18 cellular contexts compared by ENCODE assay signal in genomic region chr19:7911509-7912143, GRCh38. TPM values are rescaled to one million over a fixed set of nuclear protein-coding genes. Genes with fewer than 3 reads are reported as not detected.
A peak's percentile ranks its signal among the peaks of the same experiment; 100 is the strongest.
DNase-seq lines count a peak whose midpoint lies in the region; ATAC-seq, FAIRE-seq and TF ChIP-seq lines count a peak whose summit lies in the region.
"Had no signal": no experiment of that assay in that cellular context is flagged by ENCODE, and none has a peak within 500 bp of the region (broad histone marks: within the 10 kb centered on the region; RNA-seq: fewer than 3 reads in every experiment).

No MANE protein-coding gene starts in this region.

- H3K4me2 ChIP-seq in BLaER1 treated with 17β-estradiol and CSF1 and Interleukin-3, amounts not matched to agents 10 nM and 100 nM: peak overlapping the region; percentile 48 to 99 (median 85)
- H3K4me2 ChIP-seq in K562 (ENCODE audit: insufficient read depth, low read length) (no peak overlapping the region), osteoblast (ENCODE audit: insufficient read depth, low read length) (no peak overlapping the region)

- no peaks in the 10 kb centered on the region for H3K9me3 ChIP-seq in BLaER1 treated with 17β-estradiol and CSF1 and Interleukin-3, amounts not matched to agents 10 nM and 100 nM (replicated peaks in 1 of 11)
- H3K9me3 ChIP-seq in K562 (replicated peaks; ENCODE audit: control insufficient read depth, insufficient read depth, low read depth, low read length) (no peaks in the 10 kb centered on the region), osteoblast (ENCODE audit: low read depth, low read length) (no peaks in the 10 kb centered on the region), HAP-1 (no peaks in the 10 kb centered on the region)
- H3K9me3 ChIP-seq: BE2C, Caco-2 had no signal

- ATAC-seq in K562: no peak
- no peak for ATAC-seq in left lobe of liver
- ATAC-seq in GM21825 (IDR thresholded peaks at IDR 0.05; ENCODE audit: unreplicated experiment): no peak

- H3K79me2 ChIP-seq in K562 (ENCODE audit: control insufficient read depth, insufficient read depth, low read length) (peaks cover 17% of the 10 kb centered on the region), osteoblast (ENCODE audit: insufficient read depth, low read length) (peaks cover 17% of the 10 kb centered on the region)

- peaks cover 38 to 49% (median 41%) of the 10 kb centered on the region in 11 experiments for H3K27me3 ChIP-seq in BLaER1 treated with 17β-estradiol and CSF1 and Interleukin-3, amounts not matched to agents 10 nM and 100 nM
- H3K27me3 ChIP-seq in K562 (ENCODE audit: control insufficient read depth in 2 of 2, insufficient read depth in 2 of 2, low read length in 2 of 2) (no peaks in the 10 kb centered on the region), osteoblast (ENCODE audit: insufficient read depth, low read length) (peaks cover 11% of the 10 kb centered on the region), HAP-1 (ENCODE audit: low read depth) (peaks cover 13% of the 10 kb centered on the region)

- TF ChIP-seq CTCF in K562 (IDR thresholded peaks at IDR 0.05 in 2 of 3, conservative IDR thresholded peaks at IDR 0.05 in 1 of 3; ENCODE audit: insufficient read depth in 2 of 3, low read depth in 1 of 3, low read length in 3 of 3) (no peak), osteoblast (IDR thresholded peaks at IDR 0.05; ENCODE audit: extremely low read depth, low read depth, low read length) (no peak)

- CTCF ChIA-PET in K562 (lab: Yijun Ruan, JAX; ENCODE audit: low intra/inter-chr PET ratio): no interaction called here

- H3K36me3 ChIP-seq in BLaER1 treated with 17β-estradiol and CSF1 and Interleukin-3, amounts not matched to agents 10 nM and 100 nM: peaks cover 27 to 63% (median 37%) of the 10 kb centered on the region in 11 experiments
- H3K36me3 ChIP-seq in K562 (ENCODE audit: control insufficient read depth, insufficient read depth, low read length) (peaks cover 44% of the 10 kb centered on the region; the same call in 1 of the 3 replicates), osteoblast (ENCODE audit: insufficient read depth, low read length) (peaks cover 14% of the 10 kb centered on the region), HAP-1 (replicated peaks) (peaks cover 18% of the 10 kb centered on the region)

- in situ Hi-C loops in K562 (cut with MboI): no loop called here
- in situ Hi-C loops in HAP-1 (cut with MboI; ENCODE audit: low sequenced_read_pairs): no loop called here

- peaks cover 39 to 90% (median 84%) of the 10 kb centered on the region in 10 experiments for H3K4me1 ChIP-seq in BLaER1 treated with 17β-estradiol and CSF1 and Interleukin-3, amounts not matched to agents 10 nM and 100 nM
- H3K4me1 ChIP-seq in K562 (replicated peaks in 1 of 2; ENCODE audit: control insufficient read depth in 2 of 2, insufficient read depth in 2 of 2, low read length in 2 of 2): peaks cover 0 to 81% of the 10 kb centered on the region in 2 experiments; a peak in 3 of 5 replicates
- H3K4me1 ChIP-seq in osteoblast (ENCODE audit: insufficient read depth, low read length): peaks cover 2% of the 10 kb centered on the region
- H3K4me1 ChIP-seq in HAP-1: no peaks in the 10 kb centered on the region
- H3K4me1 ChIP-seq: BE2C, Caco-2 had no signal

- H3K27ac ChIP-seq in BLaER1 treated with 17β-estradiol and CSF1 and Interleukin-3, amounts not matched to agents 10 nM and 100 nM: no peak overlapping the region
- H3K27ac ChIP-seq in K562 (ENCODE audit: extremely low read depth, low read depth, low read length) (no peak overlapping the region), osteoblast (ENCODE audit: low read depth, low read length) (no peak overlapping the region)

- peaks cover 81 to 100% (median 98%) of the 10 kb centered on the region in 11 experiments for H4K20me1 ChIP-seq in BLaER1 treated with 17β-estradiol and CSF1 and Interleukin-3, amounts not matched to agents 10 nM and 100 nM
- H4K20me1 ChIP-seq in K562 (replicated peaks; ENCODE audit: control insufficient read depth, insufficient read depth, low read length) (no peaks in the 10 kb centered on the region), osteoblast (ENCODE audit: insufficient read depth, low read length) (peaks cover 16% of the 10 kb centered on the region)

- WGBS in K562 (ENCODE audit: insufficient coverage, low coverage, missing lambda C conversion rate): 97% methylated on average over 11 of the region's 18 CpGs

- no peak overlapping the region for H2AFZ ChIP-seq in K562 (ENCODE audit: low read depth, low read length)
- no peak overlapping the region for H2AFZ ChIP-seq in osteoblast (ENCODE audit: low read length)

- DNase-seq in K562 (ENCODE audit: extremely low read depth in 1 of 4, low spot score in 3 of 4): no peak
- peak; percentile 51 for DNase-seq in left lobe of liver (ENCODE audit: low spot score)
- DNase-seq in osteoblast (ENCODE audit: insufficient read length, low spot score, missing footprints): peak; percentile 79
- DNase-seq in HAP-1 (ENCODE audit: low spot score in 2 of 2): no peak
- no peak for DNase-seq in SKM-1 (lab: John Stamatoyannopoulos, UW; ENCODE audit: unreplicated experiment)
- no peak for DNase-seq in hippocampal formation (lab: John Stamatoyannopoulos, UW)
- DNase-seq: BE2C; Caco-2; CD8-positive, alpha-beta memory T cell; DND-41; GDM1; GOT3; HCEC 1CT had no signal

- no TSS peak for BruUV-seq in K562 (replicated peaks; lab: Mats Ljungman, UMichigan)

- TF ChIP-seq POLR2A in K562 (conservative IDR thresholded peaks at IDR 0.05): no peak

- no peaks in the 10 kb centered on the region for H3K9me1 ChIP-seq in K562 (ENCODE audit: control insufficient read depth, insufficient read depth, low read length)

- POLR2A ChIA-PET in K562 (lab: Yijun Ruan, JAX): interaction anchor here (0.8 to 2.1 kb wide), 3 partner anchors 9 to 42 kb away, joined by 3 to 13 read pairs (median 7); partner anchors contain the start of gene SNAPC2

- no peak for TF ChIP-seq EP300 in K562 (IDR thresholded peaks at IDR 0.05; ENCODE audit: low read length)

- peak overlapping the region in 3 of 10 experiments; percentile 4 to 36 (median 24); a peak in 3 of 20 replicates for H3K4me3 ChIP-seq in BLaER1 treated with 17β-estradiol and CSF1 and Interleukin-3, amounts not matched to agents 10 nM and 100 nM
- no peak overlapping the region for H3K4me3 ChIP-seq in K562
- no peak overlapping the region for H3K4me3 ChIP-seq in osteoblast (ENCODE audit: insufficient read depth, low read length)
- H3K4me3 ChIP-seq in HAP-1: no peak overlapping the region

- peak overlapping the region in 5 of 11 experiments; percentile 2 to 60 (median 50); a peak in 8 of 22 replicates for H3K9ac ChIP-seq in BLaER1 treated with 17β-estradiol and CSF1 and Interleukin-3, amounts not matched to agents 10 nM and 100 nM
- H3K9ac ChIP-seq in K562 (ENCODE audit: insufficient read depth in 1 of 2, low read depth in 2 of 2, low read length in 2 of 2): no peak overlapping the region; a peak in 1 of 4 replicates

- no peak for TF ChIP-seq RAD21 in K562 (CRISPR knock-in tag; conservative IDR thresholded peaks at IDR 0.05 in 1 of 2, IDR thresholded peaks at IDR 0.05 in 1 of 2)

- FAIRE-seq in K562 (lab: Jason Lieb, UNC): no peak
- FAIRE-seq: A204.1, GM12892 had no signal

- intact Hi-C loops in K562 (cut with micrococcal nuclease): no loop called here

RNA-seq across cellular contexts. Expression of gene TGFBR3L, which starts 3.0 kb away (rescaled TPM):
- 0.69 TPM in 1 of 2 replicates, not detected in the other for total RNA-seq in K562 (2011; cell fraction: chromatin; rRNA removed; ENCODE audit: low replicate concordance)
- total RNA-seq in K562 (2011; cell fraction: nucleolus; rRNA removed): 0.33 TPM in 1 of 2 replicates, not detected in the other
- not detected in 2 replicates for total RNA-seq in K562 (2011; cell fraction: nucleoplasm; rRNA removed)
- total RNA-seq in K562 (2014; rRNA removed): not detected in 2 replicates
- total RNA-seq in K562 (2014; rRNA removed; fragmentation: Illumina TruSeq; extraction: Trizol): not detected in 2 replicates
- not detected in 2 replicates for total RNA-seq in K562 (2015; rRNA removed; fragmentation: Illumina TruSeq; extraction: Trizol)
- total RNA-seq in K562 (2021): 0.18 TPM in 1 of 2 replicates, not detected in the other
- polyA plus RNA-seq in K562 (2011; rRNA removed): 0.08 TPM in 1 of 2 replicates, not detected in the other
- polyA plus RNA-seq in K562 (2011; cell fraction: cytosol; rRNA removed): 0.09 TPM in 2 replicates
- 0.15 and 0.58 TPM in 2 replicates for polyA plus RNA-seq in K562 (2011; cell fraction: nucleus; rRNA removed)
- 0.26 and 0.28 TPM in 2 replicates for polyA plus RNA-seq in K562 (2012)
- not detected in 2 replicates for polyA plus RNA-seq in K562 (2014; fragmentation: Illumina TruSeq; extraction: Trizol)
- not detected for polyA plus RNA-seq in K562 (2014; fragmentation: Nextera tagmentation; extraction: Ambion mirVana)
- not detected in 2 replicates for polyA plus RNA-seq in K562 (2014; rRNA removed)
- not detected in 2 replicates for polyA minus RNA-seq in K562 (2011; rRNA and poly(A)+ RNA removed)
- polyA minus RNA-seq in K562 (2011; cell fraction: cytosol; rRNA and poly(A)+ RNA removed): not detected in 2 replicates
- not detected in 2 replicates for polyA minus RNA-seq in K562 (2011; cell fraction: nucleus; rRNA and poly(A)+ RNA removed)
- total RNA-seq in left lobe of liver: 3.4 TPM
- total RNA-seq in osteoblast: under 0.01 TPM in 1 of 2 replicates, not detected in the other
- polyA plus RNA-seq: IgD-negative memory B cell had no signal

RNA-seq across cellular contexts. Expression of gene MAP2K7, which starts 7.9 kb away (rescaled TPM):
- total RNA-seq in K562 (2011; cell fraction: chromatin; rRNA removed; ENCODE audit: low replicate concordance): 34.2 and 92.8 TPM in 2 replicates
- 57.2 and 57.4 TPM in 2 replicates for total RNA-seq in K562 (2011; cell fraction: nucleolus; rRNA removed)
- 41.1 and 52.7 TPM in 2 replicates for total RNA-seq in K562 (2011; cell fraction: nucleoplasm; rRNA removed)
- total RNA-seq in K562 (2014; rRNA removed): 19.4 and 23.9 TPM in 2 replicates
- total RNA-seq in K562 (2014; rRNA removed; fragmentation: Illumina TruSeq; extraction: Trizol): 3.1 and 4.1 TPM in 2 replicates
- 11.3 and 12.3 TPM in 2 replicates for total RNA-seq in K562 (2015; rRNA removed; fragmentation: Illumina TruSeq; extraction: Trizol)
- 43.8 and 45.8 TPM in 2 replicates for total RNA-seq in K562 (2021)
- polyA plus RNA-seq in K562 (2011; rRNA removed): 14.9 and 15.7 TPM in 2 replicates
- 16.0 and 27.0 TPM in 2 replicates for polyA plus RNA-seq in K562 (2011; cell fraction: cytosol; rRNA removed)
- 39.0 and 61.8 TPM in 2 replicates for polyA plus RNA-seq in K562 (2011; cell fraction: nucleus; rRNA removed)
- 29.3 and 31.2 TPM in 2 replicates for polyA plus RNA-seq in K562 (2012)
- polyA plus RNA-seq in K562 (2014; fragmentation: Illumina TruSeq; extraction: Trizol): 14.1 and 27.3 TPM in 2 replicates
- under 1 TPM; 0.51 to 0.99 TPM for polyA plus RNA-seq in K562 (2014; fragmentation: Nextera tagmentation; extraction: Ambion mirVana)
- 37.6 and 40.1 TPM in 2 replicates for polyA plus RNA-seq in K562 (2014; rRNA removed)
- polyA minus RNA-seq in K562 (2011; rRNA and poly(A)+ RNA removed): 4.7 and 7.6 TPM in 2 replicates
- polyA minus RNA-seq in K562 (2011; cell fraction: cytosol; rRNA and poly(A)+ RNA removed): 17.0 and 17.8 TPM in 2 replicates
- polyA minus RNA-seq in K562 (2011; cell fraction: nucleus; rRNA and poly(A)+ RNA removed): 14.3 and 15.6 TPM in 2 replicates
- total RNA-seq in left lobe of liver: 20.8 TPM
- 12.4 and 14.8 TPM in 2 replicates for total RNA-seq in osteoblast

RNA-seq across cellular contexts. Expression of gene SNAPC2, which starts 8.5 kb away (rescaled TPM):
- 4.4 and 13.6 TPM in 2 replicates for total RNA-seq in K562 (2011; cell fraction: chromatin; rRNA removed; ENCODE audit: low replicate concordance)
- total RNA-seq in K562 (2011; cell fraction: nucleolus; rRNA removed): 10.9 and 14.3 TPM in 2 replicates
- 9.5 and 10.0 TPM in 2 replicates for total RNA-seq in K562 (2011; cell fraction: nucleoplasm; rRNA removed)
- total RNA-seq in K562 (2014; rRNA removed): 30.3 and 42.7 TPM in 2 replicates
- total RNA-seq in K562 (2014; rRNA removed; fragmentation: Illumina TruSeq; extraction: Trizol): 4.1 and 4.2 TPM in 2 replicates
- 15.3 and 15.9 TPM in 2 replicates for total RNA-seq in K562 (2015; rRNA removed; fragmentation: Illumina TruSeq; extraction: Trizol)
- 37.1 and 45.1 TPM in 2 replicates for total RNA-seq in K562 (2021)
- 10.9 and 20.1 TPM in 2 replicates for polyA plus RNA-seq in K562 (2011; rRNA removed)
- 18.7 and 40.5 TPM in 2 replicates for polyA plus RNA-seq in K562 (2011; cell fraction: cytosol; rRNA removed)
- 18.7 and 32.8 TPM in 2 replicates for polyA plus RNA-seq in K562 (2011; cell fraction: nucleus; rRNA removed)
- 30.8 and 37.6 TPM in 2 replicates for polyA plus RNA-seq in K562 (2012)
- 18.2 and 39.9 TPM in 2 replicates for polyA plus RNA-seq in K562 (2014; fragmentation: Illumina TruSeq; extraction: Trizol)
- polyA plus RNA-seq in K562 (2014; fragmentation: Nextera tagmentation; extraction: Ambion mirVana): 1 to 10 TPM in 1 of 2 experiments, under 1 TPM in 1; 0.59 to 1.4 TPM
- polyA plus RNA-seq in K562 (2014; rRNA removed): 32.0 and 34.4 TPM in 2 replicates
- 4.3 and 4.8 TPM in 2 replicates for polyA minus RNA-seq in K562 (2011; rRNA and poly(A)+ RNA removed)
- 14.0 and 17.1 TPM in 2 replicates for polyA minus RNA-seq in K562 (2011; cell fraction: cytosol; rRNA and poly(A)+ RNA removed)
- 9.7 and 13.1 TPM in 2 replicates for polyA minus RNA-seq in K562 (2011; cell fraction: nucleus; rRNA and poly(A)+ RNA removed)
- total RNA-seq in left lobe of liver: 4.1 TPM
- total RNA-seq in osteoblast: 16.8 and 18.5 TPM in 2 replicates

RNA-seq across cellular contexts. Expression of gene CTXN1, which starts 14.3 kb away (rescaled TPM):
- 0.67 and 3.5 TPM in 2 replicates for total RNA-seq in K562 (2011; cell fraction: chromatin; rRNA removed; ENCODE audit: low replicate concordance)
- total RNA-seq in K562 (2011; cell fraction: nucleolus; rRNA removed): 6.2 and 8.0 TPM in 2 replicates
- 2.6 and 3.4 TPM in 2 replicates for total RNA-seq in K562 (2011; cell fraction: nucleoplasm; rRNA removed)
- total RNA-seq in K562 (2014; rRNA removed): 7.4 and 10.9 TPM in 2 replicates
- total RNA-seq in K562 (2014; rRNA removed; fragmentation: Illumina TruSeq; extraction: Trizol): 0.15 and 0.19 TPM in 2 replicates
- total RNA-seq in K562 (2015; rRNA removed; fragmentation: Illumina TruSeq; extraction: Trizol): 1.8 and 2.3 TPM in 2 replicates
- total RNA-seq in K562 (2021): 37.4 and 38.9 TPM in 2 replicates
- 1.3 and 1.4 TPM in 2 replicates for polyA plus RNA-seq in K562 (2011; rRNA removed)
- 6.3 and 53.8 TPM in 2 replicates for polyA plus RNA-seq in K562 (2011; cell fraction: cytosol; rRNA removed)
- 3.6 and 12.2 TPM in 2 replicates for polyA plus RNA-seq in K562 (2011; cell fraction: nucleus; rRNA removed)
- 4.8 and 15.6 TPM in 2 replicates for polyA plus RNA-seq in K562 (2012)
- polyA plus RNA-seq in K562 (2014; fragmentation: Illumina TruSeq; extraction: Trizol): 1.5 and 4.9 TPM in 2 replicates
- polyA plus RNA-seq in K562 (2014; fragmentation: Nextera tagmentation; extraction: Ambion mirVana): not detected
- 9.2 and 14.5 TPM in 2 replicates for polyA plus RNA-seq in K562 (2014; rRNA removed)
- polyA minus RNA-seq in K562 (2011; rRNA and poly(A)+ RNA removed): 0.14 TPM in 1 of 2 replicates, not detected in the other
- 15.8 and 19.9 TPM in 2 replicates for polyA minus RNA-seq in K562 (2011; cell fraction: cytosol; rRNA and poly(A)+ RNA removed)
- polyA minus RNA-seq in K562 (2011; cell fraction: nucleus; rRNA and poly(A)+ RNA removed): 2.3 and 2.7 TPM in 2 replicates
- total RNA-seq in left lobe of liver: not detected
- total RNA-seq in osteoblast: 1.5 and 2.5 TPM in 2 replicates
- polyA plus RNA-seq: CD8-positive, alpha-beta memory T cell; IgD-negative memory B cell had no signal

RNA-seq across cellular contexts. Expression of gene LRRC8E, which starts 23.3 kb away (rescaled TPM):
- total RNA-seq in K562 (2011; cell fraction: chromatin; rRNA removed; ENCODE audit: low replicate concordance): 12.2 and 21.7 TPM in 2 replicates
- 17.6 and 21.2 TPM in 2 replicates for total RNA-seq in K562 (2011; cell fraction: nucleolus; rRNA removed)
- total RNA-seq in K562 (2011; cell fraction: nucleoplasm; rRNA removed): 11.2 and 13.3 TPM in 2 replicates
- total RNA-seq in K562 (2014; rRNA removed) (4.8 TPM in 2 replicates), K562 (2014; rRNA removed; fragmentation: Illumina TruSeq; extraction: Trizol) (1.4 and 3.2 TPM in 2 replicates), K562 (2015; rRNA removed; fragmentation: Illumina TruSeq; extraction: Trizol) (2.6 and 3.1 TPM in 2 replicates), K562 (2021) (5.7 and 7.1 TPM in 2 replicates), left lobe of liver (4.3 TPM), osteoblast (10.5 and 17.4 TPM in 2 replicates)
- polyA plus RNA-seq in K562 (2011; rRNA removed) (5.3 and 6.2 TPM in 2 replicates), K562 (2014; fragmentation: Illumina TruSeq; extraction: Trizol) (3.5 and 4.9 TPM in 2 replicates), K562 (2014; fragmentation: Nextera tagmentation; extraction: Ambion mirVana) (under 1 TPM in 1 of 2 experiments, not detected in 1; 0.08 TPM), K562 (2014; rRNA removed) (1.7 and 3.5 TPM in 2 replicates)
- 4.5 and 8.1 TPM in 2 replicates for polyA plus RNA-seq in K562 (2011; cell fraction: cytosol; rRNA removed)
- polyA plus RNA-seq in K562 (2011; cell fraction: nucleus; rRNA removed): 4.7 and 5.5 TPM in 2 replicates
- 3.0 and 3.6 TPM in 2 replicates for polyA plus RNA-seq in K562 (2012)
- polyA minus RNA-seq in K562 (2011; rRNA and poly(A)+ RNA removed): 4.9 and 6.5 TPM in 2 replicates
- polyA minus RNA-seq in K562 (2011; cell fraction: cytosol; rRNA and poly(A)+ RNA removed): 5.1 and 6.6 TPM in 2 replicates
- polyA minus RNA-seq in K562 (2011; cell fraction: nucleus; rRNA and poly(A)+ RNA removed): 2.3 and 3.1 TPM in 2 replicates
- total RNA-seq: CD8-positive, alpha-beta memory T cell had no signal
- polyA plus RNA-seq: CD8-positive, alpha-beta memory T cell; IgD-negative memory B cell had no signal

Comparison
In these comparisons a context has a peak if more than half of its experiments do, and no peak if none do; other contexts are left out.
1. H3K4me2 ChIP-seq: peak in BLaER1 treated with 17β-estradiol and CSF1 and Interleukin-3, amounts not matched to agents 10 nM and 100 nM (11 of 11); none in K562 (single experiment) and osteoblast (single experiment).
2. DNase-seq: peak in left lobe of liver (single experiment) and osteoblast (single experiment); none in K562 (0 of 4), HAP-1 (0 of 2), SKM-1 (single experiment) and hippocampal formation (0 of 2).